ENCODE assay signal across 31 cellular contexts in the genomic region with DNA sequence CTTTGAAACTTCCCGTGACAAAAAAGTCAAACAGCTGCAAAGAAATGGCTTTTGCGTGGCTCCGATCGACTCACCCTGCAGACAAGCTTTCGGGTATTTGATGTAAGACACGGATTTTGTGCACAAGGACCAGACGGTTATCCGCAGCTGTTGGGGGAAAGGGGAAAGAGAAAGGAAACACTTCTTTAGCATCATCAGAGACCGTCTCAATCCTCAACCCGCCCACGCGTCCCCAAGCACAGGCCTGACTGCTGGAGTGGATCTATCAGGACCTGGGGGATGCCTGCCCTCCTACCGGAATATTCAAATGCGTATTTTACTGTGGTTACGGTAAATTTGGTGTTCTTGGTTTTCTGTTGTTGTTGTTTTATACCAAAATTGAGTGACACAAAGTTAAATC. TPM values are rescaled to one million over a fixed set of nuclear protein-coding genes. Genes with fewer than 3 reads are reported as not detected.
"Had no signal": no experiment of that assay in that cellular context is flagged by ENCODE, and none has a peak within 500 bp of the region (broad histone marks: within the 10 kb centered on the region; RNA-seq: fewer than 3 reads in every experiment).

No MANE protein-coding gene starts in this region.

- H3K4me3 Mint-ChIP-seq: activated CD4-positive, alpha-beta T cell treated with anti-CD3 and anti-CD28 coated beads for 36 hours; activated naive CD4-positive, alpha-beta T cell treated with anti-CD3 and anti-CD28 coated beads for 36 hours; activated naive CD8-positive, alpha-beta T cell treated with anti-CD3 and anti-CD28 coated beads for 36 hours; activated T-cell treated with anti-CD3 and anti-CD28 coated beads, Interleukin-2, amount 50 U/mL, for 72 hours; brain; immature natural killer cell; nephron; stimulated activated effector memory CD8-positive, alpha-beta T cell treated with anti-CD3 and anti-CD28 coated beads, Interleukin-12 subunit alpha, Interleukin-12 subunit beta, amount 100 ng/mL, for 72 hours; stimulated activated naive CD8-positive, alpha-beta T cell treated with anti-CD3 and anti-CD28 coated beads, Interleukin-15, amount 100 ng/mL, for 72 hours had no signal

- H3K27ac ChIP-seq: adrenal gland, ascending aorta, cardiac muscle cell, heart left ventricle, lower lobe of right lung, skin epidermis, thyroid gland, upper lobe of left lung had no signal

- H3K27me3 Mint-ChIP-seq: activated CD4-positive, alpha-beta T cell treated with anti-CD3 and anti-CD28 coated beads for 36 hours; activated naive CD8-positive, alpha-beta T cell treated with anti-CD3 and anti-CD28 coated beads for 36 hours; brain; stimulated activated naive CD8-positive, alpha-beta T cell treated with anti-CD3 and anti-CD28 coated beads, Interleukin-15, amount 100 ng/mL, for 72 hours had no signal

- H3K9me3 Mint-ChIP-seq: activated naive CD4-positive, alpha-beta T cell treated with anti-CD3 and anti-CD28 coated beads for 36 hours; activated naive CD8-positive, alpha-beta T cell treated with anti-CD3 and anti-CD28 coated beads for 36 hours; activated T-cell treated with anti-CD3 and anti-CD28 coated beads, Interleukin-2, amount 50 U/mL, for 72 hours; brain; immature natural killer cell; nephron; stimulated activated effector memory CD8-positive, alpha-beta T cell treated with anti-CD3 and anti-CD28 coated beads, Interleukin-12 subunit alpha, Interleukin-12 subunit beta, amount 100 ng/mL, for 72 hours; stimulated activated naive CD8-positive, alpha-beta T cell treated with anti-CD3 and anti-CD28 coated beads, Interleukin-15, amount 100 ng/mL, for 72 hours had no signal

- H3K27me3 ChIP-seq: adrenal gland, ascending aorta, cardiac muscle cell, heart left ventricle, thyroid gland, upper lobe of left lung had no signal

- H3K4me3 ChIP-seq: adrenal gland, ascending aorta, cardiac muscle cell, heart left ventricle, lower lobe of right lung, skin epidermis, thyroid gland, upper lobe of left lung had no signal

- H3K27ac Mint-ChIP-seq: activated CD4-positive, alpha-beta T cell treated with anti-CD3 and anti-CD28 coated beads for 36 hours; activated naive CD4-positive, alpha-beta T cell treated with anti-CD3 and anti-CD28 coated beads for 36 hours; activated naive CD8-positive, alpha-beta T cell treated with anti-CD3 and anti-CD28 coated beads for 36 hours; activated T-cell treated with anti-CD3 and anti-CD28 coated beads, Interleukin-2, amount 50 U/mL, for 72 hours; brain; immature natural killer cell; stimulated activated effector memory CD8-positive, alpha-beta T cell treated with anti-CD3 and anti-CD28 coated beads, Interleukin-12 subunit alpha, Interleukin-12 subunit beta, amount 100 ng/mL, for 72 hours; stimulated activated naive CD8-positive, alpha-beta T cell treated with anti-CD3 and anti-CD28 coated beads, Interleukin-15, amount 100 ng/mL, for 72 hours had no signal

- H3K4me1 Mint-ChIP-seq: activated CD4-positive, alpha-beta T cell treated with anti-CD3 and anti-CD28 coated beads for 36 hours; activated naive CD8-positive, alpha-beta T cell treated with anti-CD3 and anti-CD28 coated beads for 36 hours; brain; stimulated activated effector memory CD8-positive, alpha-beta T cell treated with anti-CD3 and anti-CD28 coated beads, Interleukin-12 subunit alpha, Interleukin-12 subunit beta, amount 100 ng/mL, for 72 hours; stimulated activated naive CD8-positive, alpha-beta T cell treated with anti-CD3 and anti-CD28 coated beads, Interleukin-15, amount 100 ng/mL, for 72 hours had no signal

- H3K9me3 ChIP-seq: adrenal gland, ascending aorta, heart left ventricle, lower lobe of right lung, thyroid gland, upper lobe of left lung had no signal

- H3K4me1 ChIP-seq: adrenal gland, ascending aorta, heart left ventricle, lower lobe of right lung, thyroid gland, upper lobe of left lung had no signal

- FAIRE-seq: endothelial cell of umbilical vein, kidney had no signal

- ATAC-seq: activated CD4-positive, alpha-beta T cell treated with anti-CD3 and anti-CD28 coated beads for 36 hours; activated T-cell treated with anti-CD3 and anti-CD28 coated beads, Interleukin-2, amount 50 U/mL, for 72 hours; heart left ventricle; left lobe of liver; lower lobe of right lung; sciatic nerve; stimulated activated effector memory CD8-positive, alpha-beta T cell treated with anti-CD3 and anti-CD28 coated beads, Interleukin-12 subunit alpha, Interleukin-12 subunit beta, amount 100 ng/mL, for 72 hours; stimulated activated naive CD8-positive, alpha-beta T cell treated with anti-CD3 and anti-CD28 coated beads, Interleukin-15, amount 100 ng/mL, for 72 hours had no signal

- DNase-seq: activated CD4-positive, alpha-beta T cell treated with anti-CD3 and anti-CD28 coated beads for 36 hours; activated CD4-positive, CD25-positive, alpha-beta regulatory T cell; activated naive CD4-positive, alpha-beta T cell treated with anti-CD3 and anti-CD28 coated beads for 36 hours; activated naive CD8-positive, alpha-beta T cell treated with anti-CD3 and anti-CD28 coated beads for 36 hours; activated T-cell treated with anti-CD3 and anti-CD28 coated beads for 4 hours; activated T-cell treated with anti-CD3 and anti-CD28 coated beads, Interleukin-2, amount 50 U/mL, for 72 hours; adrenal gland; cortex of kidney; heart left ventricle; hypothalamus; immature natural killer cell; lower lobe of right lung; mesenchymal stem cell; stimulated activated CD4-positive, alpha-beta T cell treated with anti-CD3 and anti-CD28 coated beads, Interleukin-4, amount 100 ng/mL, for 24 hours; stimulated activated naive CD8-positive, alpha-beta T cell treated with anti-CD3 and anti-CD28 coated beads, Interleukin-15, amount 100 ng/mL, for 72 hours; T-helper 1 cell; thyroid gland had no signal

RNA-seq across cellular contexts. Expression of a gene that starts 13.6 kb away (rescaled TPM):
- total RNA-seq: ascending aorta, cardiac muscle cell, fibroblast of lung, fibroblast of villous mesenchyme, osteoblast, sciatic nerve had no signal
- polyA plus RNA-seq: fibroblast of lung, immature natural killer cell had no signal
